Comparison of ENCODE assay signal across 24 cellular contexts in the genomic region with DNA sequence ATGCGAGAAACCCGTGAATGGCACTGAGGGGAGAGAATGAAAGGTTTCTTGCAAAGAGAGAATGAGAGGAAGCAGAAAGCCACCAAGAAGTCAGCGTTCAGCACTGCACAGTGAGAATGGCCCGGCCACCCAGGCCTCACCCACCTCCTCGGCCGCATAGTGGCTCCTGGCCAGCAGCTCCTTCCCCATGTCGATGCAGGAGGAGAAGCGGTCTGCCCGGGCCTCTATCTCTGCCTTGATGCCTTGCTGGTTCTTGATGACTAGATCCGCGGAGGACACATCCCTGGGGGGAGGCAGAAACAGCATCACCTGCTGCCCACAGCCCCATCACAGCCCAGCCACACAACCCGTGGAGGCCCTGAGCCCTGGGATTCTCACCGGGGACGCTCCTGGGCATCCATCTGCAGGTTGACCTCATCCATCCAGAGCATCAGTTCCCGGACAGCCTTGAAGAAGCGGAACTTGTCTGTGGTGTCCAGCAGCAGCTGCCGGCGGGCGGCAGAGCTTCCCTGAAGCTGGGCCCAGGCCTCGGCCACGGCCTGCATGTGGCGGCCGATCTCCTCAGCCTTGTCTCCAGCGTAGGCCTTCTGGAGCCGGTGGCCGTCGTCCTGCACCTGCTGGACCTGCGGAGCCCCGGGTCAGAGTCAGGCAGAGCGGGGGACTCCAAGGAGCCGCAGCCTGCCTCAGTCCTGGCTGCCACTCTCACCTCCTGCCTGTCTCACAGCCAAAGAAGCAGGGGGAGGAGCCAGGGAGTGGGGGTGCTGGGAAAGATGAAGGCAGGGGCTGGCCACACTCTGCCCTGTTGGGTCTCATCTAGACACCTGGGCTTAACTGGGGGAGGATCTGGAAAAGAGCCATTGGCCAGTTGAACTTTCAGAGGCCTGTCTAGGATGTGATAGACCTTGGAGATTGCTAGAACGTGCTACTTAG.
"Had no signal": no experiment of that assay in that cellular context is flagged by ENCODE, and none has a peak within 500 bp of the region (broad histone marks: within the 10 kb centered on the region; RNA-seq: fewer than 3 reads in every experiment).

No MANE protein-coding gene starts in this region.

- H3K9me3 Mint-ChIP-seq: effector memory CD8-positive, alpha-beta T cell; naive thymus-derived CD8-positive, alpha-beta T cell; stimulated activated naive CD8-positive, alpha-beta T cell treated with anti-CD3 and anti-CD28 coated beads, Interleukin-15, amount 100 ng/mL, for 72 hours had no signal

- H3K27me3 Mint-ChIP-seq: stimulated activated naive CD8-positive, alpha-beta T cell treated with anti-CD3 and anti-CD28 coated beads, Interleukin-15, amount 100 ng/mL, for 72 hours had no signal

- H3K36me3 Mint-ChIP-seq: naive thymus-derived CD8-positive, alpha-beta T cell had no signal

- H3K4me1 ChIP-seq: ascending aorta, breast epithelium, lower lobe of right lung had no signal

- H3K36me3 ChIP-seq: ascending aorta, breast epithelium, lower lobe of right lung, neutrophil, transverse colon, vagina had no signal

- H3K27me3 ChIP-seq: ascending aorta, breast epithelium, neutrophil, suprapubic skin, transverse colon, vagina had no signal

- H3K27ac Mint-ChIP-seq: effector memory CD8-positive, alpha-beta T cell; naive thymus-derived CD8-positive, alpha-beta T cell had no signal

- DNase-seq: activated CD4-positive, alpha-beta T cell treated with anti-CD3 and anti-CD28 coated beads, Interleukin-2, amount 50 U/mL, for 1 hour; activated CD4-positive, CD25-positive, alpha-beta regulatory T cell treated with anti-CD3 and anti-CD28 coated beads, Interleukin-2, amount 50 U/mL, for 72 hours; activated CD8-positive, alpha-beta memory T cell treated with anti-CD3 and anti-CD28 coated beads for 24 hours; activated CD8-positive, alpha-beta memory T cell treated with anti-CD3 and anti-CD28 coated beads, Interleukin-2, amount 50 U/mL, for 48 hours; activated effector memory CD4-positive, alpha-beta T cell treated with anti-CD3 and anti-CD28 coated beads, Interleukin-2, amount 50 U/mL, for 16 hours; activated naive CD4-positive, alpha-beta T cell treated with anti-CD3 and anti-CD28 coated beads, Interleukin-2, amount 50 U/mL, for 16 hours; activated T-cell treated with anti-CD3 and anti-CD28 coated beads, Interleukin-2, amount 50 U/mL, for 48 hours; cerebellar nuclear complex; dermis blood vessel endothelial cell; effector memory CD8-positive, alpha-beta T cell; islet precursor cell; left colon; lower lobe of right lung; naive thymus-derived CD8-positive, alpha-beta T cell; retina; stimulated activated naive CD8-positive, alpha-beta T cell treated with anti-CD3 and anti-CD28 coated beads, Interleukin-15, amount 100 ng/mL, for 72 hours; T-helper 1 cell; T1000; transverse colon had no signal

- H3K9me3 ChIP-seq: ascending aorta, breast epithelium, lower lobe of right lung, neutrophil, suprapubic skin, transverse colon, vagina had no signal

- H3K4me3 Mint-ChIP-seq: effector memory CD8-positive, alpha-beta T cell; naive thymus-derived CD8-positive, alpha-beta T cell; stimulated activated naive CD8-positive, alpha-beta T cell treated with anti-CD3 and anti-CD28 coated beads, Interleukin-15, amount 100 ng/mL, for 72 hours had no signal

- H3K4me3 ChIP-seq: ascending aorta, breast epithelium, lower lobe of right lung, suprapubic skin, transverse colon, vagina had no signal

- H3K27ac ChIP-seq: ascending aorta, breast epithelium, lower lobe of right lung, neutrophil, suprapubic skin, transverse colon, vagina had no signal

- ATAC-seq: effector memory CD8-positive, alpha-beta T cell; left colon; lower lobe of right lung; naive thymus-derived CD8-positive, alpha-beta T cell; stimulated activated naive CD8-positive, alpha-beta T cell treated with anti-CD3 and anti-CD28 coated beads, Interleukin-15, amount 100 ng/mL, for 72 hours had no signal
